8 cellular contexts compared by ENCODE assay signal in the genomic region with DNA sequence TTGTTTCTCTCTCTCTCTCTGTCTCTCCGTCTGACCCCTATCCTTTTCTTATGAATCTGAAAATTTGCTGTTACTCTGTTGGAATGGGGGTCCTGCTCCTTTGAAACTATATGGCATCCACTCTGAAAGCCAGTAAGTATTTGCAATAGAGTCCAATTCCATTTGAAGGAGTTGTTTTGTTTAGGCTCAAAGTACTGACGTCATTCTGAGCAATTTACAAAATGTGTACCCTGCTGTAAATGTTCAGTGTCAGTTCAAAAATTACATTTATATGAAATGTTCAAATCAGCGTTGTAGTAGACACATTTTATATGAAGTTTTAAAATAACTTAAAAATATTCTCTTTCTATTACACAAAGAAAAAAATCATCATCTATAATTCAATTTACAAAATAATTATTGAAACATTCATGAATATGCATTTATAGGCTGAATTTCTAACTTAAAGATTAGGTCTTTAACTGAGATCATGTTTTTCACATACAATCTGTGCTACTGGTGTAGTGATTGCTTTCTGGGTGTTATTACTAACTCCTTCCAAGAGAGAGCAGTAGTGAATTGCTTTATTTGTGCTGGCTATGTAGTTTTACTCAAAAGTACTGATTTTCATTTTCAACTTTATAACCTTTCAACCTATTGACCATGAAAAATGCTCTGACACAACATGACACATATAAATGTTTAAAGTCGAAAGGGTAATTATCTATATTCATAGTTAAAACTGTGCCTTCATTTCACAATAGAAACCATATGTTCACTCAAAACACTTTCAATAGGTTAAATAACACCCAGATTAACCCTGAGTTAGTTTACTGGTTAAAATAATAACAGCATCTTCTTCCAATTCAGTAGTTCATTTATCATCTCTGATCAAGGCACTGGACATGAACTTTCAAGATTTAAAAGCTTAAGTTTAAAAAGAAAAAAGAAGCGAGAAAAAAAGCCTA.
DNase-seq lines count a peak whose midpoint lies in the region; ATAC-seq and TF ChIP-seq lines count a peak whose summit lies in the region.

No MANE protein-coding gene starts in this region.

- H3K4me1 Mint-ChIP-seq in nephron = peaks cover 6% of the 10 kb centered on the region

- no peaks in the 10 kb centered on the region for H3K36me3 Mint-ChIP-seq in nephron (ENCODE audit: low read depth)

- H3K9me3 Mint-ChIP-seq in nephron = no peaks in the 10 kb centered on the region

- DNase-seq in D341Med (ENCODE audit: low spot score) = peak; percentile 25
- DNase-seq in HT-29 (ENCODE audit: low spot score) = peak; percentile 25
- peak; percentile 47 for DNase-seq in astrocyte of the spinal cord (ENCODE audit: low read depth, low spot score)
- no peak for DNase-seq in NCI-H1092 treated with DMSO at 0.1 percent for 48 hours (lab: John Stamatoyannopoulos, UW)
- DNase-seq in HK-2 (ENCODE audit: unreplicated experiment) = no peak
- no peak for DNase-seq in KG1 (lab: John Stamatoyannopoulos, UW)

- H3K4me3 ChIP-seq in astrocyte of the spinal cord (ENCODE audit: low read depth, low read length) = no peak overlapping the region

- TF ChIP-seq CTCF in astrocyte of the spinal cord (IDR thresholded peaks at IDR 0.05; ENCODE audit: low read depth, low read length) (peak; percentile 63), nephron (IDR thresholded peaks at IDR 0.05; ENCODE audit: unreplicated experiment in 3 of 3) (peak; percentile 60 to 77 (median 69))

- in situ Hi-C loops in astrocyte of the spinal cord (cut with HindIII; ENCODE audit: low sequenced_read_pairs) = no loop called here

- H3K27me3 Mint-ChIP-seq in nephron (ENCODE audit: low read depth) = no peaks in the 10 kb centered on the region

- H3K27ac Mint-ChIP-seq in nephron = peak overlapping the region; percentile 40 to 76 (median 56)

- ATAC-seq in GM19372 (IDR thresholded peaks at IDR 0.05; ENCODE audit: low read depth, unreplicated experiment) = peak; percentile 75

- H3K4me3 Mint-ChIP-seq in nephron = no peak overlapping the region

Comparison
In these comparisons a context has a peak if more than half of its experiments do, and no peak if none do; other contexts are left out.
1. DNase-seq: peak in D341Med (single experiment), HT-29 (single experiment) and astrocyte of the spinal cord (single experiment); none in NCI-H1092 treated with DMSO at 0.1 percent for 48 hours (single experiment), HK-2 (single experiment) and KG1 (single experiment).